In the genomic region with DNA sequence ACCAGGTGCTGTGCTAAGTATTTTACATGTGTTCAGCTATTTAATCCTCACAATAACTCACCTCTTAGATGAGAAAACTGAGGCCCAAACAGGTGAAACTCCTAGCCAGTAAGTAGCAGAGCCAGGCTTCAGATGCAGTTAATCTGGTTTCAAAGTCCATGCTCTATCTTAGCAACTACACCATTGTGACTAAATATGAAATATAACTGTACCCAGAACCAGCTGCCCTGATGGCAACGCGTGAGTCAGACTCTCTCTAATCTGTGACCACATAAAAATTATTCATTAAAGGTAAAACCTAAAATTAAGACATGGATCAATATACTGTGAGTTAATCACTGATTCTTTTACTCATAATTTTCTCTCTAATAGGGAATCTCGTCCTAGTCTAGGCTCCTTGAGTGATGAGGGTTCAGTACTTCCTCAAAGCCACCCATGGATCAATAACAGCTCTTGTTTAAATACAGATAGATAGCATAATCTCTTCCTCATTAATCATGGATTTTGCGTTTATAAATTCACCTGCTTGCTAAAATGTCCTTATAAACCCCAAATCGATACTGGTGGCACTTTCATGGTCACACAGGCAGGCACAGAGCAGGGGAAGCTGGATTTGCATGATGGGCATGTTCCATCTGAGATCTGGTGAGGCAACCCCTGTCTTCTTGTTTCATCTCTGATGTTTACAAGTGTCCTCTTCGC, we compare ENCODE assay signal across 3 cellular contexts. TPM values are rescaled to one million over a fixed set of nuclear protein-coding genes. Genes with fewer than 3 reads are reported as not detected.
"Had no signal": no experiment of that assay in that cellular context is flagged by ENCODE, and none has a peak within 500 bp of the region (broad histone marks: within the 10 kb centered on the region; RNA-seq: fewer than 3 reads in every experiment).

No MANE protein-coding gene starts in this region.

RNA-seq across cellular contexts. Expression of a gene that starts 50.7 kb away (rescaled TPM):
- total RNA-seq: myocyte had no signal
- polyA plus RNA-seq: naive thymus-derived CD4-positive, alpha-beta T cell; neural cell had no signal
